ENCODE assay signal across 20 cellular contexts in the genomic region with DNA sequence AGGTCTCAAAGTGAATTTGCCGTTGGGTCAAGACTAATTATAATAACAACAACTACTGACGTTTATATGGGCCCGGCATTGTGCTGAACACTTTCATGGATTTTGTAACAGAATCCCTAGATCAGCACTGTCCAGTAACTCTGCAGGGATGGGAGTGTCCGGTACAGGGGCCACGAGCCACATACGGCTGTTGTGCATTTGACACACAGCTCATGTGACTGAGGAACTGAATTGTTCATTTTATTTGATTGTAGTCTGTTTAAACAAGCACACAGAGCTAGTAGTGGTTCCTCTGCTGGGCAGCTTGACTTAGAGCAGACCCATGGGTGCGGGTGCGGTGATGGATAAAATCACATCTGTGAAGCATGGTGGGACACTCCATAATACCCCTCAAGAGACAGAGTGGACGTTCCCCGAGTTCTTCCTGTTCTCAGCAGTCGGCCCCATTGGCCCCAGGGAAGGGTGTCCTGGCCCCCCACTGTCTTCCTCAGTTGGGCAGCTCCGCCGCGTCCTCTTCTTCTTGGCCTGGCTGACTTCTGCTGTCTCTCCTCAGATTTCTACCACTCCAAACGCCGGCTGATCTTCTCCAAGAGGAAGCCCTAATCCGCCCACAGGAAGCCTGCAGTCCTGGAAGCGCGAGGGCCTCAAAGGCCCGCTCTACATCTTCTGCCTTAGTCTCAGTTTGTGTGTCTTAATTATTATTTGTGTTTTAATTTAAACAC. TPM values are rescaled to one million over a fixed set of nuclear protein-coding genes. Genes with fewer than 3 reads are reported as not detected.
A peak's percentile ranks its signal among the peaks of the same experiment; 100 is the strongest.
DNase-seq lines count a peak whose midpoint lies in the region; ATAC-seq, FAIRE-seq and TF ChIP-seq lines count a peak whose summit lies in the region.
"Had no signal": no experiment of that assay in that cellular context is flagged by ENCODE, and none has a peak within 500 bp of the region (broad histone marks: within the 10 kb centered on the region; RNA-seq: fewer than 3 reads in every experiment).

No MANE protein-coding gene starts in this region.

- peaks cover 5% of the 10 kb centered on the region for H3K36me3 ChIP-seq in CD4-positive, alpha-beta memory T cell (ENCODE audit: insufficient read depth, low read length)
- peaks cover 25 to 37% of the 10 kb centered on the region in 2 experiments for H3K36me3 ChIP-seq in HCT116 (ENCODE audit: control insufficient read depth in 1 of 2, insufficient read depth in 2 of 2, low read length in 2 of 2)
- peaks cover 8% of the 10 kb centered on the region for H3K36me3 ChIP-seq in endodermal cell (ENCODE audit: control insufficient read depth, insufficient read depth, low read length)
- H3K36me3 ChIP-seq in smooth muscle cell (ENCODE audit: low read depth), result peaks cover 33% of the 10 kb centered on the region
- H3K36me3 ChIP-seq in small intestine (ENCODE audit: control insufficient read depth in 2 of 2, insufficient read depth in 2 of 2, low read length in 2 of 2), result peaks cover 25 to 38% of the 10 kb centered on the region in 2 donors
- H3K36me3 ChIP-seq: ovary had no signal

- H3K9me3 ChIP-seq in CD4-positive, alpha-beta memory T cell (ENCODE audit: control insufficient read depth in 1 of 2, low read length in 2 of 2), result no peaks in the 10 kb centered on the region
- H3K9me3 ChIP-seq in HCT116 (ENCODE audit: control insufficient read depth in 1 of 2, insufficient read depth in 1 of 2, low read depth in 1 of 2, low read length in 2 of 2), result no peaks in the 10 kb centered on the region
- no peaks in the 10 kb centered on the region for H3K9me3 ChIP-seq in endodermal cell (ENCODE audit: control insufficient read depth, low read length)
- no peaks in the 10 kb centered on the region for H3K9me3 ChIP-seq in smooth muscle cell (replicated peaks; ENCODE audit: low read depth)
- no peaks in the 10 kb centered on the region for H3K9me3 ChIP-seq in small intestine (ENCODE audit: control insufficient read depth, low read depth)
- H3K9me3 ChIP-seq: colonic mucosa, gastroesophageal sphincter, ovary had no signal

- no peak overlapping the region for H3K27ac ChIP-seq in CD4-positive, alpha-beta memory T cell (ENCODE audit: low read depth, low read length)
- H3K27ac ChIP-seq in HCT116 (ENCODE audit: low read depth, low read length) (no peak overlapping the region), endodermal cell (ENCODE audit: low read depth, low read length) (no peak overlapping the region), smooth muscle cell (ENCODE audit: low read depth) (peak overlapping the region; percentile 45), small intestine (ENCODE audit: low read depth in 1 of 2, low read length in 1 of 2) (no peak overlapping the region)
- H3K27ac ChIP-seq: colonic mucosa, ovary, SK-N-MC had no signal

- H4K20me1 ChIP-seq in HCT116 (ENCODE audit: insufficient read depth) (peaks cover 4% of the 10 kb centered on the region; the same call in 1 of the 2 replicates), smooth muscle cell (ENCODE audit: low read depth) (peaks cover 97% of the 10 kb centered on the region)

- no peak for DNase-seq in CD4-positive, alpha-beta memory T cell
- no peak for DNase-seq in HCT116 (ENCODE audit: low read depth, low spot score)
- peak; percentile 29 for DNase-seq in endodermal cell
- DNase-seq in smooth muscle cell (lab: John Stamatoyannopoulos, UW; ENCODE audit: unreplicated experiment), result no peak
- no peak for DNase-seq in small intestine
- no peak for DNase-seq in GM19238 (ENCODE audit: insufficient read length, low spot score)
- DNase-seq in GM03348 (ENCODE audit: low spot score), result no peak
- DNase-seq: activated CD4-positive, alpha-beta T cell treated with anti-CD3 and anti-CD28 coated beads, Interleukin-2, amount 50 U/mL, for 4 hours; activated T-cell treated with anti-CD3 and anti-CD28 coated beads, Interleukin-2, amount 50 U/mL, for 24 hours; AML-193; colonic mucosa; NCI-H1436 treated with DMSO at 0.1 percent for 48 hours; NCI-H82; stimulated activated CD4-positive, alpha-beta T cell treated with anti-CD3 and anti-CD28 coated beads, Interleukin-4, amount 100 ng/mL, for 1 hour had no signal

- peaks cover 0 to 2% (median 0%) of the 10 kb centered on the region in 8 donors for H3K9me3 Mint-ChIP-seq in CD4-positive, alpha-beta memory T cell
- H3K9me3 Mint-ChIP-seq in endodermal cell, result no peaks in the 10 kb centered on the region
- H3K9me3 Mint-ChIP-seq: activated naive CD4-positive, alpha-beta T cell treated with anti-CD3 and anti-CD28 coated beads, Interleukin-2, amount 50 U/mL, for 72 hours; activated T-cell treated with anti-CD3 and anti-CD28 coated beads, Interleukin-2, amount 50 U/mL, for 24 hours had no signal

- FAIRE-seq in small intestine (lab: Jason Lieb, UNC), result no peak

- H2AFZ ChIP-seq in HCT116 (ENCODE audit: low read depth, low read length, poor library complexity, severe bottlenecking) (no peak overlapping the region), smooth muscle cell (ENCODE audit: low read depth) (no peak overlapping the region)

- peaks cover 29% of the 10 kb centered on the region for H3K4me1 ChIP-seq in CD4-positive, alpha-beta memory T cell (ENCODE audit: insufficient read depth, low read length)
- H3K4me1 ChIP-seq in HCT116 (ENCODE audit: control insufficient read depth in 1 of 2, insufficient read depth in 2 of 2, low read length in 2 of 2) (peaks cover 29 to 33% of the 10 kb centered on the region in 2 experiments), endodermal cell (ENCODE audit: control insufficient read depth, insufficient read depth, low read length) (peaks cover 3% of the 10 kb centered on the region), smooth muscle cell (ENCODE audit: low read depth) (peaks cover 11% of the 10 kb centered on the region), small intestine (ENCODE audit: control insufficient read depth in 2 of 2, insufficient read depth in 1 of 2, low read depth in 1 of 2, low read length in 1 of 2) (peaks cover 0 to 5% of the 10 kb centered on the region in 2 donors)

- RAD21 ChIA-PET in HCT116 (lab: Charles Lee; ENCODE audit: low non-redundant PET in 1 of 2, low total read pairs in 2 of 2, uncharacterized antibody in 2 of 2, unreplicated experiment in 2 of 2), result no interaction called here

- intact Hi-C loops in CD4-positive, alpha-beta memory T cell (cut with micrococcal nuclease), result no loop called here
- intact Hi-C loops in HCT116 (cut with micrococcal nuclease), result no loop called here

- TF ChIP-seq CTCF in HCT116 (IDR thresholded peaks at IDR 0.05 in 2 of 3, conservative IDR thresholded peaks at IDR 0.05 in 1 of 3; ENCODE audit: borderline replicate concordance in 1 of 3, insufficient read depth in 1 of 3, low read depth in 2 of 3, low read length in 2 of 3), result no peak
- TF ChIP-seq CTCF in endodermal cell (conservative IDR thresholded peaks at IDR 0.05), result no peak
- no peak for TF ChIP-seq CTCF in smooth muscle cell (IDR thresholded peaks at IDR 0.05; ENCODE audit: borderline replicate concordance, insufficient read depth, poor library complexity, severe bottlenecking)

- H3F3A ChIP-seq in smooth muscle cell (ENCODE audit: low read depth), result peaks cover 73% of the 10 kb centered on the region

- no peak overlapping the region for H3K4me2 ChIP-seq in HCT116 (ENCODE audit: low read length)
- H3K4me2 ChIP-seq in smooth muscle cell, result no peak overlapping the region

- no peaks in the 10 kb centered on the region for H3K27me3 Mint-ChIP-seq in CD4-positive, alpha-beta memory T cell
- H3K27me3 Mint-ChIP-seq in endodermal cell (ENCODE audit: insufficient read depth), result peaks cover 19% of the 10 kb centered on the region
- H3K27me3 Mint-ChIP-seq: activated T-cell treated with anti-CD3 and anti-CD28 coated beads, Interleukin-2, amount 50 U/mL, for 24 hours had no signal

- no peaks in the 10 kb centered on the region for H3K9me2 ChIP-seq in HCT116 (ENCODE audit: insufficient read depth)

- H3K9ac ChIP-seq in HCT116 (ENCODE audit: low read length) (no peak overlapping the region), endodermal cell (ENCODE audit: extremely low read depth, low read length, poor library complexity, severe bottlenecking) (no peak overlapping the region), smooth muscle cell (ENCODE audit: low read depth) (no peak overlapping the region)

- 93 to 95% methylated on average over 8 to 20 of the region's 20 CpGs for WGBS in endodermal cell (ENCODE audit: insufficient coverage in 1 of 2, insufficient read length in 1 of 2), 2 experiments
- WGBS in smooth muscle cell (ENCODE audit: low lambda C conversion rate), result 87% methylated on average over 18 of the region's 20 CpGs
- WGBS in small intestine, 3 donors, result 86 to 93% (median 91%) methylated on average over 20 of the region's 20 CpGs

- BruUV-seq in HCT116 (replicated peaks; lab: Mats Ljungman, UMichigan), result no TSS peak

- TF ChIP-seq RAD21 in HCT116 (IDR thresholded peaks at IDR 0.05; ENCODE audit: low read depth), result no peak

- no peak for ATAC-seq in HCT116
- ATAC-seq: activated naive CD4-positive, alpha-beta T cell treated with anti-CD3 and anti-CD28 coated beads, Interleukin-2, amount 50 U/mL, for 72 hours had no signal

- H3K4me3 ChIP-seq in CD4-positive, alpha-beta memory T cell (ENCODE audit: low read length in 2 of 2), result no peak overlapping the region
- H3K4me3 ChIP-seq in HCT116 (replicated peaks in 1 of 2; ENCODE audit: low read depth in 1 of 2, low read length in 2 of 2), result no peak overlapping the region
- no peak overlapping the region for H3K4me3 ChIP-seq in endodermal cell (ENCODE audit: low read length)
- no peak overlapping the region for H3K4me3 ChIP-seq in smooth muscle cell
- no peak overlapping the region for H3K4me3 ChIP-seq in small intestine (ENCODE audit: low read depth in 1 of 2, low read length in 2 of 2)
- H3K4me3 ChIP-seq: colonic mucosa, gastroesophageal sphincter, ovary, SK-N-MC had no signal

- POLR2A ChIA-PET in CD4-positive, alpha-beta memory T cell (lab: Charles Lee; ENCODE audit: partially characterized antibody), result no interaction called here
- POLR2A ChIA-PET in HCT116 (lab: Charles Lee), result no interaction called here

- H3K79me2 ChIP-seq in HCT116 (ENCODE audit: insufficient read depth, low read length) (peaks cover 43% of the 10 kb centered on the region), smooth muscle cell (ENCODE audit: low read depth) (peaks cover 50% of the 10 kb centered on the region)

- H3K4me3 Mint-ChIP-seq in CD4-positive, alpha-beta memory T cell, result peak overlapping the region in 2 of 8 donors; percentile 2 to 46
- no peak overlapping the region for H3K4me3 Mint-ChIP-seq in endodermal cell
- H3K4me3 Mint-ChIP-seq: activated T-cell treated with anti-CD3 and anti-CD28 coated beads, Interleukin-2, amount 50 U/mL, for 24 hours had no signal

- H3K27me3 ChIP-seq in CD4-positive, alpha-beta memory T cell (ENCODE audit: insufficient read depth, low read length), result no peaks in the 10 kb centered on the region
- H3K27me3 ChIP-seq in HCT116 (ENCODE audit: insufficient read depth, low read length) (no peaks in the 10 kb centered on the region), endodermal cell (ENCODE audit: control insufficient read depth, insufficient read depth, low read length, poor library complexity, severe bottlenecking) (peaks cover 23% of the 10 kb centered on the region), smooth muscle cell (ENCODE audit: low read depth) (no peaks in the 10 kb centered on the region), small intestine (ENCODE audit: control insufficient read depth in 2 of 2, insufficient read depth in 2 of 2, low read length in 2 of 2) (no peaks in the 10 kb centered on the region)
- H3K27me3 ChIP-seq: colonic mucosa, gastroesophageal sphincter, ovary had no signal

- TF ChIP-seq POLR2A in HCT116 (IDR thresholded peaks at IDR 0.05; ENCODE audit: borderline replicate concordance, extremely low read depth, insufficient read depth, insufficient read length), result no peak

- CTCF ChIA-PET in CD4-positive, alpha-beta memory T cell (lab: Charles Lee; ENCODE audit: partially characterized antibody), result interaction anchor here (0.9 kb wide), 1 partner anchor 60 kb away, joined by 3 read pairs; no protein-coding TSS in a partner anchor
- CTCF ChIA-PET in HCT116 (lab: Charles Lee), result no interaction called here

- peaks cover 13 to 43% (median 26%) of the 10 kb centered on the region in 4 donors for H3K4me1 Mint-ChIP-seq in CD4-positive, alpha-beta memory T cell
- peaks cover 2% of the 10 kb centered on the region for H3K4me1 Mint-ChIP-seq in endodermal cell

- peak overlapping the region in 6 of 7 donors; percentile 25 to 100 (median 38) for H3K27ac Mint-ChIP-seq in CD4-positive, alpha-beta memory T cell
- no peak overlapping the region for H3K27ac Mint-ChIP-seq in endodermal cell
- H3K27ac Mint-ChIP-seq: activated T-cell treated with anti-CD3 and anti-CD28 coated beads, Interleukin-2, amount 50 U/mL, for 24 hours had no signal

- peaks cover 0 to 26% of the 10 kb centered on the region in 2 donors for H3K36me3 Mint-ChIP-seq in CD4-positive, alpha-beta memory T cell
- no peaks in the 10 kb centered on the region for H3K36me3 Mint-ChIP-seq in endodermal cell (ENCODE audit: low read depth)

RNA-seq across cellular contexts. Expression of a gene that starts 6.8 kb away (rescaled TPM):
- total RNA-seq in CD4-positive, alpha-beta memory T cell, result 10 to 100 TPM; 10.5 to 12.9 TPM
- polyA plus RNA-seq in CD4-positive, alpha-beta memory T cell, result 10 to 100 TPM in 1 of 2 donors, 1 to 10 TPM in 1; 3.3 to 20.6 TPM
- total RNA-seq in HCT116 (2021; ENCODE audit: unreplicated experiment) (179 TPM), endodermal cell (1 to 10 TPM; 1.9 to 3.7 TPM), smooth muscle cell (859 and 967 TPM in 2 replicates)
- polyA plus RNA-seq in HCT116 (2012), result 218 and 229 TPM in 2 replicates
- 45.0 TPM for polyA plus RNA-seq in endodermal cell (2013, experiment 1 of 2)
- polyA plus RNA-seq in endodermal cell (2013, experiment 2 of 2), result 50.3 TPM
- polyA plus RNA-seq in smooth muscle cell (1,623 and 1,633 TPM in 2 replicates), small intestine (100 to 1,000 TPM in 2 of 3 donors, 10 to 100 TPM in 1; 96.8 to 464 (median 327) TPM)

RNA-seq across cellular contexts. Expression of a gene that starts 12.3 kb away (rescaled TPM):
- total RNA-seq in CD4-positive, alpha-beta memory T cell, result not detected
- not detected for polyA plus RNA-seq in CD4-positive, alpha-beta memory T cell
- total RNA-seq in HCT116 (2021; ENCODE audit: unreplicated experiment) (0.05 TPM), endodermal cell (not detected), smooth muscle cell (not detected in 2 replicates)
- 0.02 and 0.03 TPM in 2 replicates for polyA plus RNA-seq in HCT116 (2012)
- polyA plus RNA-seq in endodermal cell (2013, experiment 1 of 2), result not detected
- not detected for polyA plus RNA-seq in endodermal cell (2013, experiment 2 of 2)
- polyA plus RNA-seq in smooth muscle cell (0.03 and 0.17 TPM in 2 replicates), small intestine (under 1 TPM in 2 of 3 donors, not detected in 1; 0.18 to 0.22 TPM)
- total RNA-seq: G401, HT1080 had no signal

Comparison
In these comparisons a context has a peak if more than half of its experiments do, and no peak if none do; other contexts are left out.
1. RNA of a gene that starts 6.8 kb away (total RNA-seq): 859 to 967 TPM in smooth muscle cell and 179 TPM in HCT116 (single experiment); 10.5 to 12.9 TPM in CD4-positive, alpha-beta memory T cell and 1.9 to 3.7 TPM in endodermal cell; every median in the first group is over 10 times any median in the second.